ENCODE assay signal across 23 cellular contexts in the genomic region with DNA sequence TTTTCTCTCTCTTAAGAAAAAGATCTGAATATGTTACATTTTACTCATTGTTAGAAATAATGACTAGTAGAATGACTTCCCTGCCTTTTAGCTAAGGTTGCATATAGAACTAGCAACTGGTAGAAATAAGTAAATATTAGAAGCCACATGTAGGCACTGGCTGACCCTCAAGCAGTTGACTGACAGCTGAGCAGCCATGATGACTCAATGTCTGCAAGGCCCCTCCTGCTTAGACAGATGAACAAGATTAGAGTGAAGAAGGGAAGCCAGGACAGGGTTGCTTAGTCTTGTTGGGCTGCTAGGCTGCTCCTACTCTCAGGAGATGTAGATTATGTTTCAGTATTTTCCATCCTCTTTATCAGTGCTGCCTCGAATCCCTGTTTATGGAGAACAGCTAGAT. TPM values are rescaled to one million over a fixed set of nuclear protein-coding genes. Genes with fewer than 3 reads are reported as not detected.
"Had no signal": no experiment of that assay in that cellular context is flagged by ENCODE, and none has a peak within 500 bp of the region (broad histone marks: within the 10 kb centered on the region; RNA-seq: fewer than 3 reads in every experiment).

No MANE protein-coding gene starts in this region.

- H3K4me1 ChIP-seq: gastrocnemius medialis, heart left ventricle, sigmoid colon had no signal

- ATAC-seq: esophagus mucosa, gastrocnemius medialis, heart left ventricle, left lobe of liver, natural killer cell had no signal

- H3K27ac ChIP-seq: gastrocnemius medialis, heart left ventricle, sigmoid colon, thoracic aorta had no signal

- DNase-seq: activated CD4-positive, alpha-beta memory T cell treated with anti-CD3 and anti-CD28 coated beads for 36 hours; activated CD4-positive, alpha-beta T cell treated with anti-CD3 and anti-CD28 coated beads for 48 hours; activated naive CD4-positive, alpha-beta T cell treated with Interleukin-2 at 50 U/mL for 16 hours; activated naive CD8-positive, alpha-beta T cell treated with anti-CD3 and anti-CD28 coated beads for 36 hours; activated T-cell treated with anti-CD3 and anti-CD28 coated beads, Interleukin-2, amount 50 U/mL, for 48 hours; amniotic stem cell; effector CD8-positive, alpha-beta T cell; gastrocnemius medialis; heart left ventricle; kidney; natural killer cell; retina; sigmoid colon; stimulated activated CD4-positive, alpha-beta T cell treated with anti-CD3 and anti-CD28 coated beads, Interleukin-4, amount 100 ng/mL, for 1 hour; stimulated activated naive CD4-positive, alpha-beta T cell treated with Interleukin-2 at 50 U/mL for 16 hours; T1000 had no signal

- H3K27me3 ChIP-seq: gastrocnemius medialis, heart left ventricle, sigmoid colon had no signal

RNA-seq across cellular contexts. Expression of a gene that starts 6.5 kb away (rescaled TPM):
- total RNA-seq: activated CD4-positive, alpha-beta memory T cell treated with anti-CD3 and anti-CD28 coated beads for 36 hours; activated naive CD8-positive, alpha-beta T cell treated with anti-CD3 and anti-CD28 coated beads for 36 hours; cardiac septum; esophagus mucosa; heart left ventricle; left lobe of liver; mesothelial cell of epicardium; natural killer cell; osteoblast; posterior vena cava; thoracic aorta had no signal
- polyA plus RNA-seq: heart left ventricle had no signal

RNA-seq across cellular contexts. Expression of a gene that starts 52.9 kb away (rescaled TPM):
- total RNA-seq: activated CD4-positive, alpha-beta memory T cell treated with anti-CD3 and anti-CD28 coated beads for 36 hours; activated naive CD8-positive, alpha-beta T cell treated with anti-CD3 and anti-CD28 coated beads for 36 hours; cardiac septum; esophagus mucosa; gastrocnemius medialis; heart left ventricle; kidney; left lobe of liver; mesothelial cell of epicardium; natural killer cell; osteoblast; posterior vena cava; sigmoid colon; thoracic aorta had no signal
- polyA plus RNA-seq: heart left ventricle, sigmoid colon had no signal
